ENCODE assay signal across 14 cellular contexts in the genomic region with DNA sequence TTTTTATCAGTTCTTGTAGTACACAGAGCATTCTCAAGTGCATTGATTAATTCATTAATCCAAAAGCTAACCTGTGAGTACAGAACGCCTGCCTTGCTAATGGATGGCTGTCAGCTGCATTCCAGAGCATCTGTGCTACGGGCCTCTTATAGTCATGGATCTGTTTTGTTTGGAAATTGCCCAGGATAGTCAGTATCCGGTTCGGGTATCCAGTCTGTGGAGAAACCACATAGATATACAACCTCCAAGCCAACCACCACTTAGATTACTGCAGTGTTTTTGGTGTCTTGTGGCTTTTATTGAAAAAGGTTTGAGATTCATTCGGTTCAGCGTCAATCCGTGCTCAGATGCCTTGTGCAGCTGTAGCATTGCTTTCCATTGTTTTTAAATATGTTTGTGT. TPM values are rescaled to one million over a fixed set of nuclear protein-coding genes. Genes with fewer than 3 reads are reported as not detected.
DNase-seq lines count a peak whose midpoint lies in the region; ATAC-seq and TF ChIP-seq lines count a peak whose summit lies in the region.
"Had no signal": no experiment of that assay in that cellular context is flagged by ENCODE, and none has a peak within 500 bp of the region (broad histone marks: within the 10 kb centered on the region; RNA-seq: fewer than 3 reads in every experiment).

No MANE protein-coding gene starts in this region.

- no peak for ATAC-seq in right cardiac atrium
- ATAC-seq in GM19463 (IDR thresholded peaks at IDR 0.05; ENCODE audit: unreplicated experiment): no peak
- no peak for ATAC-seq in HG03439 (IDR thresholded peaks at IDR 0.05; ENCODE audit: unreplicated experiment)

- peaks cover 0 to 44% of the 10 kb centered on the region in 2 donors for H3K36me3 ChIP-seq in vagina

- no peak overlapping the region for H3K4me3 ChIP-seq in right cardiac atrium (ENCODE audit: low read length)
- no peak overlapping the region for H3K4me3 ChIP-seq in choroid plexus epithelial cell (ENCODE audit: low read depth, low read length)
- H3K4me3 ChIP-seq in vagina: no peak overlapping the region
- H3K4me3 ChIP-seq: BLaER1 had no signal

- DNase-seq in right cardiac atrium: no peak
- DNase-seq in cardiac septum (ENCODE audit: low spot score): no peak
- DNase-seq in choroid plexus epithelial cell (ENCODE audit: low read depth): peak; percentile 83
- peak; percentile 70 to 84 for DNase-seq in lung microvascular endothelial cell (ENCODE audit: low read depth in 2 of 2)
- no peak for DNase-seq in vagina (ENCODE audit: extremely low spot score in 2 of 2)
- no peak for DNase-seq in NCI-H446 treated with DMSO at 0.1 percent for 48 hours (lab: John Stamatoyannopoulos, UW)
- DNase-seq: activated naive CD8-positive, alpha-beta T cell treated with anti-CD3 and anti-CD28 coated beads, Interleukin-2, amount 10 ng/mL, durations not matched to agents 7 days and 5 days; effector CD8-positive, alpha-beta T cell; GF-D8; NCI-H1105; NCI-H510A treated with DMSO at 0.1 percent for 48 hours had no signal

- H3K27me3 ChIP-seq in right cardiac atrium (ENCODE audit: control insufficient read depth, insufficient read depth): no peaks in the 10 kb centered on the region
- H3K27me3 ChIP-seq in vagina: no peaks in the 10 kb centered on the region
- H3K27me3 ChIP-seq: BLaER1 had no signal

- TF ChIP-seq CTCF in choroid plexus epithelial cell (conservative IDR thresholded peaks at IDR 0.05; ENCODE audit: low read depth, low read length): no peak
- no peak for TF ChIP-seq CTCF in vagina (IDR thresholded peaks at IDR 0.05)

- H3K9me3 ChIP-seq in right cardiac atrium (ENCODE audit: control insufficient read depth, low read length) (no peaks in the 10 kb centered on the region), vagina (no peaks in the 10 kb centered on the region)
- H3K9me3 ChIP-seq: BLaER1 had no signal

- whole genome bisulfite sequencing in right cardiac atrium: 52% methylated on average over 7 of the region's 7 CpGs

- intact Hi-C loops in right cardiac atrium (cut with DNase I) (no loop called here), cardiac septum (cut with DNase I) (no loop called here), vagina (cut with DNase I) (no loop called here)

- TF ChIP-seq POLR2A in vagina (IDR thresholded peaks at IDR 0.05): no peak

- H3K4me1 ChIP-seq in right cardiac atrium (ENCODE audit: control insufficient read depth, insufficient read depth, low read length) (peaks cover 8% of the 10 kb centered on the region), vagina (peaks cover 19% of the 10 kb centered on the region)

- H3K27ac ChIP-seq in right cardiac atrium (ENCODE audit: low read length) (peak overlapping the region; percentile 40), vagina (peak overlapping the region; percentile 5)
- H3K27ac ChIP-seq: BLaER1 had no signal

RNA-seq across cellular contexts. Expression of a gene that starts 4.0 kb away (rescaled TPM):
- total RNA-seq in right cardiac atrium (10 to 100 TPM; 36.1 to 61.6 (median 49.1) TPM), cardiac septum (58.9 TPM), lung microvascular endothelial cell (117 and 174 TPM in 2 replicates), vagina (77.6 TPM)
- 31.2 TPM for polyA plus RNA-seq in right cardiac atrium

RNA-seq across cellular contexts. Expression of a gene that starts 33.5 kb away (rescaled TPM):
- 10 to 100 TPM; 22.1 to 34.3 (median 29.1) TPM for total RNA-seq in right cardiac atrium
- 10.2 TPM for polyA plus RNA-seq in right cardiac atrium
- total RNA-seq in cardiac septum: 21.7 TPM
- total RNA-seq in lung microvascular endothelial cell: 13.7 and 23.2 TPM in 2 replicates
- total RNA-seq in vagina: 14.0 TPM

Comparison
In these comparisons a context has a peak if more than half of its experiments do, and no peak if none do; other contexts are left out.
1. DNase-seq: peak in choroid plexus epithelial cell (single experiment) and lung microvascular endothelial cell (2 of 2); none in right cardiac atrium (0 of 3), cardiac septum (single experiment), vagina (0 of 2) and NCI-H446 treated with DMSO at 0.1 percent for 48 hours (single experiment).